ENCODE assay signal across 22 cellular contexts in genomic region chr4:15100994-15101695, GRCh38.
DNase-seq lines count a peak whose midpoint lies in the region; ATAC-seq and TF ChIP-seq lines count a peak whose summit lies in the region.
"Had no signal": no experiment of that assay in that cellular context is flagged by ENCODE, and none has a peak within 500 bp of the region (broad histone marks: within the 10 kb centered on the region; RNA-seq: fewer than 3 reads in every experiment).

No MANE protein-coding gene starts in this region.

- WGBS in tibial nerve, 2 donors: 49 to 50% methylated on average over 7 of the region's 7 CpGs

- peak overlapping the region in 1 of 4 donors; percentile 28 for H3K27ac ChIP-seq in tibial nerve
- H3K27ac ChIP-seq: A549, cardiac muscle cell, spleen had no signal

- DNase-seq in AG08396 (ENCODE audit: low spot score) (peak; percentile 24), M059J (ENCODE audit: low read depth) (peak; percentile 52), fibroblast of mammary gland (ENCODE audit: low read depth) (peak; percentile 40), midbrain (lab: John Stamatoyannopoulos, UW) (peak; percentile 79), NCI-H1105 (lab: John Stamatoyannopoulos, UW) (no peak), tibial nerve (ENCODE audit: low spot score in 2 of 2) (no peak)
- no peak for DNase-seq in central memory CD4-positive, alpha-beta T cell
- DNase-seq: activated B cell treated with CpG ODN at 0.5 μM for 24 hours; activated CD8-positive, alpha-beta T cell treated with anti-CD3 and anti-CD28 coated beads, Interleukin-2, amount 10 ng/mL, durations not matched to agents 7 days and 5 days; activated T-cell treated with anti-CD3 and anti-CD28 coated beads, Interleukin-2, amount 50 U/mL, for 48 hours; CD8-positive, alpha-beta T cell; DND-41; effector memory CD4-positive, alpha-beta T cell; left ventricle myocardium superior; NCI-H446 treated with DMSO at 0.1 percent for 48 hours; Right ventricle myocardium superior; spleen; T-helper 17 cell had no signal

- no peaks in the 10 kb centered on the region for H3K36me3 ChIP-seq in tibial nerve
- H3K36me3 ChIP-seq: cardiac muscle cell, spleen had no signal

- H3K4me3 ChIP-seq in fibroblast of mammary gland (ENCODE audit: control insufficient read depth, low read depth, low read length) (no peak overlapping the region), tibial nerve (no peak overlapping the region)
- H3K4me3 ChIP-seq: A549, cardiac muscle cell, spleen had no signal

- H3K9me3 ChIP-seq in tibial nerve: no peaks in the 10 kb centered on the region
- H3K9me3 ChIP-seq: A549 had no signal

- no peak for TF ChIP-seq EP300 in tibial nerve (IDR thresholded peaks at IDR 0.05)

- no peak for TF ChIP-seq CTCF in fibroblast of mammary gland (conservative IDR thresholded peaks at IDR 0.05; ENCODE audit: control insufficient read depth, insufficient read depth, low read depth, low read length)
- no peak for TF ChIP-seq CTCF in tibial nerve (IDR thresholded peaks at IDR 0.05)

- H3K27me3 ChIP-seq in tibial nerve: no peaks in the 10 kb centered on the region
- H3K27me3 ChIP-seq: cardiac muscle cell, spleen had no signal

- no peak for ATAC-seq in GM21529 (IDR thresholded peaks at IDR 0.05; ENCODE audit: unreplicated experiment)
- ATAC-seq: A549; activated CD8-positive, alpha-beta T cell treated with anti-CD3 and anti-CD28 coated beads, Interleukin-2, amount 10 ng/mL, durations not matched to agents 7 days and 5 days; CD8-positive, alpha-beta T cell; HCT116; left ventricle myocardium superior; T-helper 17 cell had no signal

- H3K4me1 ChIP-seq in tibial nerve: peaks cover 0 to 5% (median 0%) of the 10 kb centered on the region in 4 donors
- H3K4me1 ChIP-seq: A549, spleen had no signal

- TF ChIP-seq POLR2A in tibial nerve (IDR thresholded peaks at IDR 0.05): no peak

Comparison
In these comparisons a context has a peak if more than half of its experiments do, and no peak if none do; other contexts are left out.
1. DNase-seq: peak in AG08396 (single experiment), M059J (single experiment), fibroblast of mammary gland (single experiment) and midbrain (single experiment); none in NCI-H1105 (single experiment), tibial nerve (0 of 2) and central memory CD4-positive, alpha-beta T cell (single experiment).